ENCODE assay signal across 13 cellular contexts in the genomic region with DNA sequence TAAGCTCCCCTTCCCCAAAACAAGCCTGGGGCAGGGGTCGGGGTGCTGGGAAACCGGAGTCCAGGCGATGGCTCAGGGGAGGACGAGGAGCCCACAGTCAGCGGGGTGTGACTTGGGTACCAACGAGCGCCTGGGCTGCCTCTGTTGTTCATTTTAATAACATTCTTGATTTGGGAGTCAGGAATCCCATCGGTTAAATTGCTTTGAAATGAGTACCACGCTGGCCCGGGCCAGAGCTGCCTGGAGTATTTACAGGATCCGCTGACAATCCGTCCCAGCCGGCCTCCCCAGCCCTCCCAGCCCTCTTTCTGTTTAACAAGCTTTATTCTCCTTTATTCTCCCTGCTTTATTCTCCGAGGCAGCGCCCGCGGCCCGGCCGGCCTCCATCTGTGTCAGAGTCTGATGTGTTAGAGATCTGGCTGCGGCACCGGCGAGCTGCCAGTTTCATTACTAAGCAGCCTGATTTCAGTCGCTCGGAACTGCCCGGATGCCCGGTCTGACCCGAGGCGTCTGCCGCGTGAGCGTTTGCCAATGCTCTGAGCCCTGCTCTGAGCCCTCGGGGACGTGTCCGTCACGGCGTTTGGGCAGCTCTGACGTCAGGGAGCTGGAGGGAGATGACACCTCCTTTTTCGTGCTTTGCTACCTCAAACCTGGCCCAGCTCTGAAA. TPM values are rescaled to one million over a fixed set of nuclear protein-coding genes. Genes with fewer than 3 reads are reported as not detected.
DNase-seq lines count a peak whose midpoint lies in the region; ATAC-seq lines count a peak whose summit lies in the region.
"Had no signal": no experiment of that assay in that cellular context is flagged by ENCODE, and none has a peak within 500 bp of the region (broad histone marks: within the 10 kb centered on the region; RNA-seq: fewer than 3 reads in every experiment).

No MANE protein-coding gene starts in this region.

- H3K27me3 Mint-ChIP-seq in activated naive CD8-positive, alpha-beta T cell treated with anti-CD3 and anti-CD28 coated beads for 36 hours: no peaks in the 10 kb centered on the region
- H3K27me3 Mint-ChIP-seq in activated T-cell treated with anti-CD3 and anti-CD28 coated beads, Interleukin-2, amount 50 U/mL, for 24 hours: no peaks in the 10 kb centered on the region

- no peak overlapping the region for H3K4me3 ChIP-seq in ectodermal cell (ENCODE audit: insufficient read depth, low read depth, low read length)

- H3K36me3 ChIP-seq in ectodermal cell (ENCODE audit: control insufficient read depth, insufficient read depth, low read length): no peaks in the 10 kb centered on the region

- no peaks in the 10 kb centered on the region for H3K36me3 Mint-ChIP-seq in activated naive CD8-positive, alpha-beta T cell treated with anti-CD3 and anti-CD28 coated beads for 36 hours
- no peaks in the 10 kb centered on the region for H3K36me3 Mint-ChIP-seq in activated T-cell treated with anti-CD3 and anti-CD28 coated beads, Interleukin-2, amount 50 U/mL, for 24 hours (ENCODE audit: low read depth)
- H3K36me3 Mint-ChIP-seq: stimulated activated effector memory CD8-positive, alpha-beta T cell treated with anti-CD3 and anti-CD28 coated beads, Interleukin-12 subunit alpha, Interleukin-12 subunit beta, amount 100 ng/mL, for 72 hours had no signal

- no peaks in the 10 kb centered on the region for H3K9me3 Mint-ChIP-seq in activated naive CD8-positive, alpha-beta T cell treated with anti-CD3 and anti-CD28 coated beads for 36 hours
- H3K9me3 Mint-ChIP-seq in activated T-cell treated with anti-CD3 and anti-CD28 coated beads, Interleukin-2, amount 50 U/mL, for 24 hours: no peaks in the 10 kb centered on the region
- H3K9me3 Mint-ChIP-seq: stimulated activated effector memory CD8-positive, alpha-beta T cell treated with anti-CD3 and anti-CD28 coated beads, Interleukin-12 subunit alpha, Interleukin-12 subunit beta, amount 100 ng/mL, for 72 hours had no signal

- peaks cover 22% of the 10 kb centered on the region for H3K4me1 ChIP-seq in ectodermal cell (ENCODE audit: control insufficient read depth, insufficient read depth, low read length)
- H3K4me1 ChIP-seq: Caco-2 had no signal

- peak; percentile 87 for DNase-seq in AG08396 (ENCODE audit: low spot score)
- peak; percentile 61 for DNase-seq in HS-5 (ENCODE audit: low read depth)
- peak; percentile 92 for DNase-seq in mesenteric fat pad (ENCODE audit: low spot score)
- no peak for DNase-seq in activated naive CD8-positive, alpha-beta T cell treated with anti-CD3 and anti-CD28 coated beads for 36 hours
- no peak for DNase-seq in activated T-cell treated with anti-CD3 and anti-CD28 coated beads, Interleukin-2, amount 50 U/mL, for 24 hours
- DNase-seq: activated CD4-positive, alpha-beta T cell treated with anti-CD3 and anti-CD28 coated beads, Interleukin-2, amount 50 U/mL, for 48 hours; Caco-2 had no signal

- no peak overlapping the region for H3K27ac Mint-ChIP-seq in activated naive CD8-positive, alpha-beta T cell treated with anti-CD3 and anti-CD28 coated beads for 36 hours
- no peak overlapping the region for H3K27ac Mint-ChIP-seq in activated T-cell treated with anti-CD3 and anti-CD28 coated beads, Interleukin-2, amount 50 U/mL, for 24 hours
- H3K27ac Mint-ChIP-seq: stimulated activated effector memory CD8-positive, alpha-beta T cell treated with anti-CD3 and anti-CD28 coated beads, Interleukin-12 subunit alpha, Interleukin-12 subunit beta, amount 100 ng/mL, for 72 hours had no signal

- ATAC-seq in HG02970 (IDR thresholded peaks at IDR 0.05; ENCODE audit: low FRiP score, unreplicated experiment): no peak
- ATAC-seq in GM19023 (IDR thresholded peaks at IDR 0.05; ENCODE audit: unreplicated experiment): no peak
- ATAC-seq: stimulated activated effector memory CD8-positive, alpha-beta T cell treated with anti-CD3 and anti-CD28 coated beads, Interleukin-12 subunit alpha, Interleukin-12 subunit beta, amount 100 ng/mL, for 72 hours had no signal

- H3K27ac ChIP-seq in ectodermal cell (ENCODE audit: insufficient read depth, low read depth, low read length, poor library complexity, severe bottlenecking): peak overlapping the region; percentile 39

- WGBS in ectodermal cell, 2 experiments: 69 to 77% methylated on average over 38 of the region's 38 CpGs

- H3K4me3 Mint-ChIP-seq in activated naive CD8-positive, alpha-beta T cell treated with anti-CD3 and anti-CD28 coated beads for 36 hours: no peak overlapping the region
- H3K4me3 Mint-ChIP-seq in activated T-cell treated with anti-CD3 and anti-CD28 coated beads, Interleukin-2, amount 50 U/mL, for 24 hours: no peak overlapping the region
- H3K4me3 Mint-ChIP-seq: stimulated activated effector memory CD8-positive, alpha-beta T cell treated with anti-CD3 and anti-CD28 coated beads, Interleukin-12 subunit alpha, Interleukin-12 subunit beta, amount 100 ng/mL, for 72 hours had no signal

- H3K27me3 ChIP-seq in ectodermal cell (ENCODE audit: control insufficient read depth, insufficient read depth, low read length, poor library complexity, severe bottlenecking): no peaks in the 10 kb centered on the region

- no peaks in the 10 kb centered on the region for H3K9me3 ChIP-seq in ectodermal cell (ENCODE audit: control insufficient read depth, low read length)
- H3K9me3 ChIP-seq: Caco-2 had no signal

- peaks cover 5% of the 10 kb centered on the region for H3K4me1 Mint-ChIP-seq in activated naive CD8-positive, alpha-beta T cell treated with anti-CD3 and anti-CD28 coated beads for 36 hours
- no peaks in the 10 kb centered on the region for H3K4me1 Mint-ChIP-seq in activated T-cell treated with anti-CD3 and anti-CD28 coated beads, Interleukin-2, amount 50 U/mL, for 24 hours (ENCODE audit: low read depth)
- H3K4me1 Mint-ChIP-seq: stimulated activated effector memory CD8-positive, alpha-beta T cell treated with anti-CD3 and anti-CD28 coated beads, Interleukin-12 subunit alpha, Interleukin-12 subunit beta, amount 100 ng/mL, for 72 hours had no signal

RNA-seq across cellular contexts. Expression of a gene that starts 16.5 kb away (rescaled TPM):
- polyA plus RNA-seq in ectodermal cell (2013, experiment 1 of 4): not detected
- polyA plus RNA-seq in ectodermal cell (2013, experiment 2 of 4): not detected
- not detected for polyA plus RNA-seq in ectodermal cell (2013, experiment 3 of 4)
- polyA plus RNA-seq in ectodermal cell (2013, experiment 4 of 4): not detected
- not detected for total RNA-seq in mesenteric fat pad
- total RNA-seq in activated naive CD8-positive, alpha-beta T cell treated with anti-CD3 and anti-CD28 coated beads for 36 hours: not detected
- total RNA-seq: Caco-2, dermis microvascular lymphatic vessel endothelial cell had no signal
- polyA plus RNA-seq: neural cell had no signal

RNA-seq across cellular contexts. Expression of a gene that starts 26.0 kb away (rescaled TPM):
- polyA plus RNA-seq in ectodermal cell (2013, experiment 1 of 4): 3.1 TPM
- polyA plus RNA-seq in ectodermal cell (2013, experiment 2 of 4): 4.4 TPM
- 3.6 TPM for polyA plus RNA-seq in ectodermal cell (2013, experiment 3 of 4)
- polyA plus RNA-seq in ectodermal cell (2013, experiment 4 of 4): 3.3 TPM
- total RNA-seq in mesenteric fat pad: not detected
- total RNA-seq in activated naive CD8-positive, alpha-beta T cell treated with anti-CD3 and anti-CD28 coated beads for 36 hours: not detected
- total RNA-seq: Caco-2 had no signal

Comparison
In these comparisons a context has a peak if more than half of its experiments do, and no peak if none do; other contexts are left out.
1. DNase-seq: peak in AG08396 (single experiment), HS-5 (single experiment) and mesenteric fat pad (single experiment); none in activated naive CD8-positive, alpha-beta T cell treated with anti-CD3 and anti-CD28 coated beads for 36 hours (single experiment) and activated T-cell treated with anti-CD3 and anti-CD28 coated beads, Interleukin-2, amount 50 U/mL, for 24 hours (single experiment).